ENCODE assay signal across 8 cellular contexts in genomic region chr1:243471754-243472725, GRCh38.
A peak's percentile ranks its signal among the peaks of the same experiment; 100 is the strongest.
DNase-seq lines count a peak whose midpoint lies in the region; ATAC-seq and TF ChIP-seq lines count a peak whose summit lies in the region.

No MANE protein-coding gene starts in this region.

- H3K27ac Mint-ChIP-seq in activated naive CD4-positive, alpha-beta T cell treated with anti-CD3 and anti-CD28 coated beads, Interleukin-2, amount 50 U/mL, for 72 hours = peak overlapping the region in 1 of 2 donors; percentile 43
- no peak overlapping the region for H3K27ac Mint-ChIP-seq in effector memory CD8-positive, alpha-beta T cell

- in situ Hi-C loops in astrocyte of the spinal cord (cut with HindIII; ENCODE audit: low sequenced_read_pairs) = no loop called here

- H3K9me3 Mint-ChIP-seq in activated naive CD4-positive, alpha-beta T cell treated with anti-CD3 and anti-CD28 coated beads, Interleukin-2, amount 50 U/mL, for 72 hours = no peaks in the 10 kb centered on the region
- no peaks in the 10 kb centered on the region for H3K9me3 Mint-ChIP-seq in effector memory CD8-positive, alpha-beta T cell

- H3K4me1 Mint-ChIP-seq in effector memory CD8-positive, alpha-beta T cell (ENCODE audit: low read depth in 2 of 2) = no peaks in the 10 kb centered on the region

- H3K4me3 Mint-ChIP-seq in effector memory CD8-positive, alpha-beta T cell = no peak overlapping the region

- intact Hi-C loops in posterior vena cava (cut with DNase I) = no loop called here

- H3K4me3 ChIP-seq in astrocyte of the spinal cord (ENCODE audit: low read depth, low read length) = no peak overlapping the region

- DNase-seq in A172 (ENCODE audit: low spot score) = peak; percentile 68
- peak; percentile 47 for DNase-seq in astrocyte of the spinal cord (ENCODE audit: low read depth, low spot score)
- no peak for DNase-seq in activated naive CD4-positive, alpha-beta T cell treated with anti-CD3 and anti-CD28 coated beads, Interleukin-2, amount 50 U/mL, for 72 hours (ENCODE audit: low spot score in 2 of 2)
- no peak for DNase-seq in posterior vena cava (ENCODE audit: low spot score)
- DNase-seq in NK-92 treated with Interleukin-12 subunit alpha and Interleukin-12 subunit beta, amount 100 ng/mL, for 24 hours (lab: John Stamatoyannopoulos, UW) = no peak
- no peak for DNase-seq in effector memory CD8-positive, alpha-beta T cell

- no peak for TF ChIP-seq CTCF in astrocyte of the spinal cord (IDR thresholded peaks at IDR 0.05; ENCODE audit: low read depth, low read length)

- H3K27me3 Mint-ChIP-seq in effector memory CD8-positive, alpha-beta T cell = no peaks in the 10 kb centered on the region

- ATAC-seq in GM19395 (IDR thresholded peaks at IDR 0.05; ENCODE audit: unreplicated experiment) (peak; percentile 86), HG03139 (IDR thresholded peaks at IDR 0.05; ENCODE audit: unreplicated experiment) (peak; percentile 80)
- ATAC-seq in activated naive CD4-positive, alpha-beta T cell treated with anti-CD3 and anti-CD28 coated beads, Interleukin-2, amount 50 U/mL, for 72 hours = no peak
- ATAC-seq in effector memory CD8-positive, alpha-beta T cell (replicated peaks) = no peak

- peaks cover 0 to 8% of the 10 kb centered on the region in 2 donors for H3K36me3 Mint-ChIP-seq in activated naive CD4-positive, alpha-beta T cell treated with anti-CD3 and anti-CD28 coated beads, Interleukin-2, amount 50 U/mL, for 72 hours
- peaks cover 5% of the 10 kb centered on the region for H3K36me3 Mint-ChIP-seq in effector memory CD8-positive, alpha-beta T cell (ENCODE audit: insufficient read depth)

Comparison
In these comparisons a context has a peak if more than half of its experiments do, and no peak if none do; other contexts are left out.
1. DNase-seq: peak in A172 (single experiment) and astrocyte of the spinal cord (single experiment); none in activated naive CD4-positive, alpha-beta T cell treated with anti-CD3 and anti-CD28 coated beads, Interleukin-2, amount 50 U/mL, for 72 hours (0 of 2), posterior vena cava (single experiment), NK-92 treated with Interleukin-12 subunit alpha and Interleukin-12 subunit beta, amount 100 ng/mL, for 24 hours (single experiment) and effector memory CD8-positive, alpha-beta T cell (0 of 3).
2. ATAC-seq: peak in GM19395 (single experiment) and HG03139 (single experiment); none in activated naive CD4-positive, alpha-beta T cell treated with anti-CD3 and anti-CD28 coated beads, Interleukin-2, amount 50 U/mL, for 72 hours (0 of 2) and effector memory CD8-positive, alpha-beta T cell (single experiment).